In genomic region chr10:77925410-77925794, GRCh38 we compare ENCODE assay signal across 8 cellular contexts. TPM values are rescaled to one million over a fixed set of nuclear protein-coding genes. Genes with fewer than 3 reads are reported as not detected.
DNase-seq lines count a peak whose midpoint lies in the region; ATAC-seq and TF ChIP-seq lines count a peak whose summit lies in the region.

No MANE protein-coding gene starts in this region.

- H3K27me3 ChIP-seq in BE2C, result no peaks in the 10 kb centered on the region
- peaks cover 6% of the 10 kb centered on the region for H3K27me3 ChIP-seq in HUES6 (ENCODE audit: control insufficient read depth, insufficient read depth, low read length)
- peaks cover 1% of the 10 kb centered on the region for H3K27me3 ChIP-seq in brain microvascular endothelial cell (replicated peaks)

- H3K27ac ChIP-seq in HUES6 (ENCODE audit: low read depth, low read length) (peak overlapping the region; percentile 43; the same call in 1 of the 2 replicates), brain microvascular endothelial cell (no peak overlapping the region)

- H3K4me1 Mint-ChIP-seq in stimulated activated effector memory CD8-positive, alpha-beta T cell treated with anti-CD3 and anti-CD28 coated beads, Interleukin-12 subunit alpha, Interleukin-12 subunit beta, amount 100 ng/mL, for 72 hours, result peaks cover 34% of the 10 kb centered on the region

- TF ChIP-seq CTCF in BE2C (IDR thresholded peaks at IDR 0.05; ENCODE audit: low read depth, low read length), result no peak
- TF ChIP-seq CTCF in brain microvascular endothelial cell (IDR thresholded peaks at IDR 0.05; ENCODE audit: low read depth, low read length, missing control alignments), result no peak

- no peaks in the 10 kb centered on the region for H3K9me3 Mint-ChIP-seq in stimulated activated effector memory CD8-positive, alpha-beta T cell treated with anti-CD3 and anti-CD28 coated beads, Interleukin-12 subunit alpha, Interleukin-12 subunit beta, amount 100 ng/mL, for 72 hours

- no peaks in the 10 kb centered on the region for H3K36me3 ChIP-seq in BE2C
- peaks cover 8% of the 10 kb centered on the region for H3K36me3 ChIP-seq in HUES6 (ENCODE audit: control insufficient read depth, insufficient read depth, low read length)
- no peaks in the 10 kb centered on the region for H3K36me3 ChIP-seq in brain microvascular endothelial cell (replicated peaks)

- peaks cover 5% of the 10 kb centered on the region for H3K36me3 Mint-ChIP-seq in stimulated activated effector memory CD8-positive, alpha-beta T cell treated with anti-CD3 and anti-CD28 coated beads, Interleukin-12 subunit alpha, Interleukin-12 subunit beta, amount 100 ng/mL, for 72 hours

- H3K27ac Mint-ChIP-seq in stimulated activated effector memory CD8-positive, alpha-beta T cell treated with anti-CD3 and anti-CD28 coated beads, Interleukin-12 subunit alpha, Interleukin-12 subunit beta, amount 100 ng/mL, for 72 hours, result peak overlapping the region; percentile 60

- H3K4me3 Mint-ChIP-seq in stimulated activated effector memory CD8-positive, alpha-beta T cell treated with anti-CD3 and anti-CD28 coated beads, Interleukin-12 subunit alpha, Interleukin-12 subunit beta, amount 100 ng/mL, for 72 hours, result peak overlapping the region; percentile 66

- DNase-seq in BE2C, result no peak
- no peak for DNase-seq in brain microvascular endothelial cell
- DNase-seq in inferior parietal cortex (ENCODE audit: extremely low spot score), result peak; percentile 65
- DNase-seq in stimulated activated effector memory CD8-positive, alpha-beta T cell treated with anti-CD3 and anti-CD28 coated beads, Interleukin-12 subunit alpha, Interleukin-12 subunit beta, amount 100 ng/mL, for 72 hours (ENCODE audit: low spot score in 2 of 2), result no peak
- DNase-seq in UCSD-AML1 (lab: John Stamatoyannopoulos, UW; ENCODE audit: unreplicated experiment), result no peak
- DNase-seq in NCI-H187 (lab: John Stamatoyannopoulos, UW), result no peak

- H3K4me1 ChIP-seq in BE2C (peaks cover 2% of the 10 kb centered on the region; the same call in 1 of the 2 replicates), HUES6 (ENCODE audit: control insufficient read depth, insufficient read depth, low read length) (peaks cover 43% of the 10 kb centered on the region)

- H3K9ac ChIP-seq in HUES6 (ENCODE audit: low read length), result peak overlapping the region; percentile 96

- ATAC-seq in stimulated activated effector memory CD8-positive, alpha-beta T cell treated with anti-CD3 and anti-CD28 coated beads, Interleukin-12 subunit alpha, Interleukin-12 subunit beta, amount 100 ng/mL, for 72 hours, result no peak
- ATAC-seq in HG03196 (IDR thresholded peaks at IDR 0.05; ENCODE audit: unreplicated experiment), result no peak

- H3K9me3 ChIP-seq in BE2C (no peaks in the 10 kb centered on the region), HUES6 (ENCODE audit: control insufficient read depth, insufficient read depth, low read depth, low read length) (0 out of 2 replicates have a peak, but pooled peaks cover 6% of the 10 kb centered on the region)

- peak overlapping the region; percentile 76 for H3K4me3 ChIP-seq in BE2C (ENCODE audit: low read depth, low read length)
- peak overlapping the region; percentile 91 for H3K4me3 ChIP-seq in HUES6 (ENCODE audit: low read depth, low read length)
- H3K4me3 ChIP-seq in brain microvascular endothelial cell (ENCODE audit: low read depth, low read length), result peak overlapping the region; percentile 76

- in situ Hi-C loops in brain microvascular endothelial cell (cut with HindIII; ENCODE audit: low pct_ligation_motif_present, low sequenced_read_pairs), result no loop called here

RNA-seq across cellular contexts. Expression of gene DLG5, which starts 1.2 kb away (rescaled TPM):
- 78.4 TPM for polyA plus RNA-seq in BE2C (2012; ENCODE audit: insufficient read depth, insufficient read length, low read depth)
